8 cellular contexts compared by ENCODE assay signal in genomic region chr6:71248306-71248705, GRCh38. TPM values are rescaled to one million over a fixed set of nuclear protein-coding genes. Genes with fewer than 3 reads are reported as not detected.
DNase-seq lines count a peak whose midpoint lies in the region; ATAC-seq and TF ChIP-seq lines count a peak whose summit lies in the region.

No MANE protein-coding gene starts in this region.

- BruUV-seq in Panc1 (replicated peaks; lab: Mats Ljungman, UMichigan) = no TSS peak

- peak; percentile 47 for ATAC-seq in GM18873 (IDR thresholded peaks at IDR 0.05; ENCODE audit: low FRiP score, unreplicated experiment)
- ATAC-seq in HG02981 (IDR thresholded peaks at IDR 0.05; ENCODE audit: unreplicated experiment) = peak; percentile 86
- ATAC-seq in Panc1 = peak; percentile 88
- ATAC-seq in gastroesophageal sphincter = peak; percentile 24
- no peak for ATAC-seq in HG03439 (IDR thresholded peaks at IDR 0.05; ENCODE audit: unreplicated experiment)

- no peak for TF ChIP-seq CTCF in Panc1 (IDR thresholded peaks at IDR 0.05)
- no peak for TF ChIP-seq CTCF in gastroesophageal sphincter (IDR thresholded peaks at IDR 0.05)
- TF ChIP-seq CTCF in GM13976 (IDR thresholded peaks at IDR 0.05; ENCODE audit: borderline replicate concordance, control extremely low read depth, extremely low read depth, insufficient read depth, missing control alignments) = no peak

- H3K27ac ChIP-seq in Panc1 (ENCODE audit: low read length) (no peak overlapping the region), gastroesophageal sphincter (no peak overlapping the region)

- no peaks in the 10 kb centered on the region for H3K4me1 ChIP-seq in Panc1 (ENCODE audit: control insufficient read depth, insufficient read depth, low read length)
- H3K4me1 ChIP-seq in gastroesophageal sphincter = peaks cover 0 to 20% (median 7%) of the 10 kb centered on the region in 3 donors

- H3K4me3 ChIP-seq in Panc1 (ENCODE audit: low read depth in 2 of 2, low read length in 2 of 2) (no peak overlapping the region), gastroesophageal sphincter (no peak overlapping the region)

- H3K27me3 ChIP-seq in Panc1 (ENCODE audit: control insufficient read depth, insufficient read depth, low read length) = no peaks in the 10 kb centered on the region; the same call in 1 of the 2 replicates
- no peaks in the 10 kb centered on the region for H3K27me3 ChIP-seq in gastroesophageal sphincter

- no peaks in the 10 kb centered on the region for H3K9me3 ChIP-seq in Panc1 (ENCODE audit: control insufficient read depth, insufficient read depth, low read depth, low read length)
- H3K9me3 ChIP-seq in gastroesophageal sphincter = no peaks in the 10 kb centered on the region

- CTCF ChIA-PET in Panc1 (lab: Charles Lee) = no interaction called here

- in situ Hi-C loops in Panc1 (cut with HindIII; ENCODE audit: low pct_unique_long_range_greater_than_20kb, low sequenced_read_pairs) (no loop called here), GM13976 (cut with MboI; ENCODE audit: low sequenced_read_pairs, unreplicated experiment) (no loop called here)

- intact Hi-C loops in Panc1 (cut with micrococcal nuclease; ENCODE audit: unreplicated experiment) = no loop called here

- POLR2A ChIA-PET in Panc1 (lab: Charles Lee) = no interaction called here

- peak; percentile 70 for DNase-seq in Panc1 (ENCODE audit: low read depth, low spot score)
- peak; percentile 57 for DNase-seq in smooth muscle cell of the brain vasculature (ENCODE audit: low read depth, low spot score)
- DNase-seq in NCI-H1930 (lab: John Stamatoyannopoulos, UW) = no peak
- DNase-seq in GM13976 (ENCODE audit: low spot score) = no peak

- H3K36me3 ChIP-seq in Panc1 (ENCODE audit: control insufficient read depth, insufficient read depth, low read length) = no peaks in the 10 kb centered on the region
- H3K36me3 ChIP-seq in gastroesophageal sphincter = no peaks in the 10 kb centered on the region

- TF ChIP-seq EP300 in gastroesophageal sphincter (IDR thresholded peaks at IDR 0.05) = no peak

- no peak for TF ChIP-seq POLR2A in gastroesophageal sphincter (IDR thresholded peaks at IDR 0.05)

RNA-seq across cellular contexts. Expression of gene OGFRL1, which starts 40.3 kb away (rescaled TPM):
- 17.2 TPM for total RNA-seq in Panc1 (2021; ENCODE audit: unreplicated experiment)
- 5.7 TPM for polyA plus RNA-seq in Panc1 (2012; ENCODE audit: insufficient read length)
- total RNA-seq in gastroesophageal sphincter = 10 to 100 TPM; 29.0 to 52.3 (median 46.5) TPM

Comparison
In these comparisons a context has a peak if more than half of its experiments do, and no peak if none do; other contexts are left out.
1. DNase-seq: peak in Panc1 (single experiment) and smooth muscle cell of the brain vasculature (single experiment); none in NCI-H1930 (0 of 2) and GM13976 (single experiment).